In genomic region chr4:102453827-102454226, GRCh38 we compare ENCODE assay signal across 24 cellular contexts.
"Had no signal": no experiment of that assay in that cellular context is flagged by ENCODE, and none has a peak within 500 bp of the region (broad histone marks: within the 10 kb centered on the region; RNA-seq: fewer than 3 reads in every experiment).

No MANE protein-coding gene starts in this region.

- H3K4me1 ChIP-seq: ascending aorta, body of pancreas, Peyer's patch, SJSA1 had no signal

- H3K9me3 ChIP-seq: ascending aorta, body of pancreas, Peyer's patch, SJSA1 had no signal

- H3K4me1 Mint-ChIP-seq: central memory CD8-positive, alpha-beta T cell had no signal

- H3K36me3 ChIP-seq: ascending aorta, Peyer's patch, SJSA1 had no signal

- H3K27ac ChIP-seq: ascending aorta, body of pancreas, Peyer's patch, RWPE1, SJSA1 had no signal

- H3K4me3 Mint-ChIP-seq: activated CD4-positive, alpha-beta memory T cell treated with anti-CD3 and anti-CD28 coated beads, Interleukin-2, amount 10 ng/mL, durations not matched to agents 7 days and 5 days; activated CD4-positive, alpha-beta T cell treated with anti-CD3 and anti-CD28 coated beads, Interleukin-2, amount 10 ng/mL, durations not matched to agents 7 days and 5 days; central memory CD8-positive, alpha-beta T cell; T-helper 2 cell treated with Interferon-gamma antibody and Interleukin-4, amounts not matched to agents 5 μg/mL and 100 μg/mL, for 36 hours; WTC11 had no signal

- H3K27me3 ChIP-seq: ascending aorta, body of pancreas, Peyer's patch, SJSA1 had no signal

- H3K36me3 Mint-ChIP-seq: WTC11 had no signal

- DNase-seq: activated CD4-positive, alpha-beta memory T cell treated with anti-CD3 and anti-CD28 coated beads, Interleukin-2, amount 10 ng/mL, durations not matched to agents 7 days and 5 days; activated CD4-positive, alpha-beta T cell treated with anti-CD3 and anti-CD28 coated beads for 1 hour; activated CD4-positive, alpha-beta T cell treated with anti-CD3 and anti-CD28 coated beads, Interleukin-2, amount 10 ng/mL, durations not matched to agents 7 days and 5 days; activated naive CD4-positive, alpha-beta T cell treated with anti-CD3 and anti-CD28 coated beads, Interleukin-2, amount 50 U/mL, for 16 hours; amniotic stem cell; body of pancreas; Karpas-422; NCI-H1048; NCI-H146; NCI-H187 treated with DMSO at 0.1 percent for 48 hours; NCI-H2171 treated with DMSO at 0.1 percent for 48 hours; NCI-H226; NCI-H526 treated with DMSO at 0.1 percent for 48 hours; NCI-H82; Peyer's patch; Right ventricle myocardium superior; SW 1271 had no signal

- H3K4me3 ChIP-seq: ascending aorta, body of pancreas, Peyer's patch, SJSA1 had no signal

- H3K9me3 Mint-ChIP-seq: central memory CD8-positive, alpha-beta T cell; WTC11 had no signal

- H3K27ac Mint-ChIP-seq: activated CD4-positive, alpha-beta memory T cell treated with anti-CD3 and anti-CD28 coated beads, Interleukin-2, amount 10 ng/mL, durations not matched to agents 7 days and 5 days; activated CD4-positive, alpha-beta T cell treated with anti-CD3 and anti-CD28 coated beads, Interleukin-2, amount 10 ng/mL, durations not matched to agents 7 days and 5 days; T-helper 2 cell treated with Interferon-gamma antibody and Interleukin-4, amounts not matched to agents 5 μg/mL and 100 μg/mL, for 36 hours; WTC11 had no signal

- ATAC-seq: body of pancreas, SK-N-SH treated with all-trans-retinoic acid at 6 μM for 48 hours, WTC11 had no signal
